ENCODE assay signal across 19 cellular contexts in the genomic region with DNA sequence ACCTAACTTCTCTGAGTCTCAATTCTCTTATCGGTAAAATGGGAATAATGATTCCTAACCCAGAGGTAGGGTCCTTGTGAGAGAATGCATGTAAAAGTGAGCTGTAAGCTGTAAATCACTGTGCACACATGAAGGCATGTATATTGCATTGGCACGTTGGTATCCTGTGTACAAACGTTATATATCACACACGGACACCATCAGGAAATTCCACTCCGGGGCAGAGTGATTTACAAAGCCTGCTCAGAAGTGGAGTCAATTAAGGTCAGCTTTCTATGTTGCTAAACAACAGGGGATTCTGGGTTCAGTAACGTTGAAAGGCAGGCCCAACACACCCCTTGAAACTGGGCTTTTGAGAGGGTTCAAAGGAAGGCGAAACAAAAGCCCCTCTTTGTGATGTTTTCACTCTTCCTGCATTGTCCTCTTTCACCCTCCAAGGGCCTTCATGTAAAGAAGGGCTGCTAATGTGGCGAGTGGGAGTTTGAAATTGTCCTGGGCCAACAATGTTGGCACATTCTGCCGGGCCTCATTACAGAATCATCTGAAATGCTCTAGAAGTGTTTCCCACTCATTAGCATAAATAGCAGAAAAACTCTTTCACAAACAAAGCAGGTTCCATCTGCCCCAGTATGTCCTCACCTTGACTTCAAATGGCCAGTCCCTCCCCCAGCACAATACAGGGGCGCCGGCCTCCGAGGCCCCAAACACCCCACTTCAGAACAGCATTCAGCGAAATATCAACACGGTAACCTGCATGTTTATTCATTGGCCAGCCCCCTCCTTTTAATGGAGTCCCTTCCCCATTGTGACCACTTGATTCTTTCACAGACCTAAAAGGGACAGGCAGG.
A peak's percentile ranks its signal among the peaks of the same experiment; 100 is the strongest.
DNase-seq lines count a peak whose midpoint lies in the region; TF ChIP-seq lines count a peak whose summit lies in the region.
"Had no signal": no experiment of that assay in that cellular context is flagged by ENCODE, and none has a peak within 500 bp of the region (broad histone marks: within the 10 kb centered on the region; RNA-seq: fewer than 3 reads in every experiment).

No MANE protein-coding gene starts in this region.

- H3K4me2 ChIP-seq in trophoblast cell (ENCODE audit: low read length) = peak overlapping the region; percentile 8

- DNase-seq in SK-N-MC (ENCODE audit: low read depth, low spot score) = no peak
- DNase-seq in iPS DF 6.9 (ENCODE audit: low read depth, low spot score) = no peak
- no peak for DNase-seq in trophoblast cell
- no peak for DNase-seq in GM03348 (ENCODE audit: low spot score)
- no peak for DNase-seq in HUDEP-2 (lab: John Stamatoyannopoulos, UW; ENCODE audit: unreplicated experiment in 76 of 76)
- no peak for DNase-seq in NCI-H2029 (lab: John Stamatoyannopoulos, UW)
- no peak for DNase-seq in foreskin fibroblast
- DNase-seq: activated CD4-positive, alpha-beta memory T cell treated with anti-CD3 and anti-CD28 coated beads, Interleukin-2, amount 10 ng/mL, durations not matched to agents 7 days and 5 days; activated T-cell treated with anti-CD3 and anti-CD28 coated beads, Interleukin-2, amount 50 U/mL, for 48 hours; AML-193; COR-L47; gastrocnemius medialis; left lung; Right ventricle myocardium superior; substantia nigra; T-helper 17 cell had no signal

- H3K4ac ChIP-seq in trophoblast cell (ENCODE audit: low read depth, low read length) = no peak overlapping the region

- H2BK120ac ChIP-seq in trophoblast cell (ENCODE audit: insufficient read depth, low read length, poor library complexity) = peak overlapping the region; percentile 12

- TF ChIP-seq CTCF in foreskin fibroblast (IDR thresholded peaks at IDR 0.05; ENCODE audit: low read depth, low read length) = no peak

- H4K91ac ChIP-seq in trophoblast cell (ENCODE audit: low read depth, low read length) = peak overlapping the region; percentile 31

- H2AFZ ChIP-seq in trophoblast cell (ENCODE audit: insufficient read depth, low read length, poor library complexity) = no peak overlapping the region

- H3K4me3 ChIP-seq in HUES48 (ENCODE audit: low read depth, low read length) (peak overlapping the region; percentile 1; the same call in 1 of the 2 replicates), SK-N-MC (peak overlapping the region; percentile 14; the same call in 1 of the 2 replicates), iPS DF 6.9 (ENCODE audit: low read length) (no peak overlapping the region), trophoblast cell (ENCODE audit: low read depth, low read length) (no peak overlapping the region), foreskin fibroblast (ENCODE audit: low read depth in 1 of 2, low read length in 2 of 2) (no peak overlapping the region)
- H3K4me3 ChIP-seq: coronary artery, gastrocnemius medialis, left lung, prostate gland had no signal

- H3K9me3 ChIP-seq in HUES48 (ENCODE audit: control insufficient read depth, insufficient read depth, low read length) (no peaks in the 10 kb centered on the region), SK-N-MC (ENCODE audit: low read depth, low read length) (no peaks in the 10 kb centered on the region), iPS DF 6.9 (ENCODE audit: control insufficient read depth, insufficient read depth, low read length) (no peaks in the 10 kb centered on the region), trophoblast cell (ENCODE audit: insufficient read depth, low read depth, low read length) (no peaks in the 10 kb centered on the region)
- H3K9me3 ChIP-seq: gastrocnemius medialis, left lung, prostate gland had no signal

- peaks cover 7% of the 10 kb centered on the region for H3K79me1 ChIP-seq in trophoblast cell (ENCODE audit: low read length)

- H3K4me1 ChIP-seq in HUES48 (ENCODE audit: control insufficient read depth, insufficient read depth, low read length) (peaks cover 37% of the 10 kb centered on the region), iPS DF 6.9 (ENCODE audit: control insufficient read depth, insufficient read depth, low read length) (peaks cover 10% of the 10 kb centered on the region; the same call in 1 of the 2 replicates), trophoblast cell (ENCODE audit: control insufficient read depth in 1 of 2, insufficient read depth in 2 of 2, low read length in 2 of 2) (peaks cover 17 to 19% of the 10 kb centered on the region in 2 experiments)
- H3K4me1 ChIP-seq: gastrocnemius medialis, prostate gland had no signal

- WGBS in iPS DF 6.9 (ENCODE audit: insufficient coverage, insufficient read length) = no CpG with 5 or more reads among the region's 14 CpGs
- no CpG with 5 or more reads among the region's 14 CpGs for WGBS in trophoblast cell (ENCODE audit: extremely low coverage, insufficient coverage, insufficient read length)

- peak overlapping the region; percentile 25 for H2BK12ac ChIP-seq in trophoblast cell (ENCODE audit: low read length)

- no peak overlapping the region for H3K23ac ChIP-seq in trophoblast cell (ENCODE audit: low read length)

- H3K79me2 ChIP-seq in trophoblast cell (ENCODE audit: control insufficient read depth, insufficient read depth, low read length, poor library complexity) = no peaks in the 10 kb centered on the region

- H3K18ac ChIP-seq in trophoblast cell (ENCODE audit: low read length) = no peak overlapping the region

- H3K9ac ChIP-seq in HUES48 (ENCODE audit: low read depth, low read length) (peak overlapping the region; percentile 2), SK-N-MC (ENCODE audit: insufficient read length) (peak overlapping the region; percentile 29), trophoblast cell (ENCODE audit: low read length) (no peak overlapping the region)

- H3K27ac ChIP-seq in HUES48 (ENCODE audit: low read depth, low read length) (peak overlapping the region; percentile 97), SK-N-MC (peak overlapping the region; percentile 68), iPS DF 6.9 (ENCODE audit: low read length) (peak overlapping the region; percentile 14), trophoblast cell (ENCODE audit: low read depth, low read length) (peak overlapping the region; percentile 7)
- H3K27ac ChIP-seq: coronary artery, gastrocnemius medialis, left lung, prostate gland had no signal

- peak overlapping the region; percentile 50 for H2AK5ac ChIP-seq in trophoblast cell (ENCODE audit: low read length)

- H4K12ac ChIP-seq in trophoblast cell (ENCODE audit: low read depth, low read length) = no peak overlapping the region

- H3K27me3 ChIP-seq in HUES48 (ENCODE audit: control insufficient read depth, insufficient read depth, low read length) (no peaks in the 10 kb centered on the region), iPS DF 6.9 (ENCODE audit: control insufficient read depth, insufficient read depth, low read length) (no peaks in the 10 kb centered on the region), trophoblast cell (ENCODE audit: insufficient read depth, low read length) (no peaks in the 10 kb centered on the region)
- H3K27me3 ChIP-seq: gastrocnemius medialis, left lung had no signal

- H4K8ac ChIP-seq in trophoblast cell (ENCODE audit: low read depth, low read length) = peak overlapping the region; percentile 8

- no peak overlapping the region for H2BK5ac ChIP-seq in trophoblast cell (ENCODE audit: low read depth, low read length, poor library complexity)

- no peak overlapping the region for H3K14ac ChIP-seq in trophoblast cell (ENCODE audit: low read length)

- H3K36me3 ChIP-seq in HUES48 (ENCODE audit: control insufficient read depth, insufficient read depth, low read length) (no peaks in the 10 kb centered on the region), SK-N-MC (ENCODE audit: insufficient read depth, low read length) (no peaks in the 10 kb centered on the region), iPS DF 6.9 (ENCODE audit: control insufficient read depth, insufficient read depth, low read length) (no peaks in the 10 kb centered on the region), trophoblast cell (ENCODE audit: control insufficient read depth in 1 of 2, insufficient read depth in 2 of 2, low read length in 2 of 2) (no peaks in the 10 kb centered on the region)
- H3K36me3 ChIP-seq: gastrocnemius medialis, left lung, prostate gland had no signal

Comparison
In these comparisons a context has a peak if more than half of its experiments do, and no peak if none do; other contexts are left out.
1. H3K27ac ChIP-seq: peak in every context shown above with its lines; median percentile 97 in HUES48; 68 in SK-N-MC; 14 in iPS DF 6.9; 7 in trophoblast cell.
2. H3K4me3 ChIP-seq: peak in HUES48 (single experiment) and SK-N-MC (single experiment); none in iPS DF 6.9 (single experiment), trophoblast cell (single experiment) and foreskin fibroblast (0 of 2).